In the genomic region with DNA sequence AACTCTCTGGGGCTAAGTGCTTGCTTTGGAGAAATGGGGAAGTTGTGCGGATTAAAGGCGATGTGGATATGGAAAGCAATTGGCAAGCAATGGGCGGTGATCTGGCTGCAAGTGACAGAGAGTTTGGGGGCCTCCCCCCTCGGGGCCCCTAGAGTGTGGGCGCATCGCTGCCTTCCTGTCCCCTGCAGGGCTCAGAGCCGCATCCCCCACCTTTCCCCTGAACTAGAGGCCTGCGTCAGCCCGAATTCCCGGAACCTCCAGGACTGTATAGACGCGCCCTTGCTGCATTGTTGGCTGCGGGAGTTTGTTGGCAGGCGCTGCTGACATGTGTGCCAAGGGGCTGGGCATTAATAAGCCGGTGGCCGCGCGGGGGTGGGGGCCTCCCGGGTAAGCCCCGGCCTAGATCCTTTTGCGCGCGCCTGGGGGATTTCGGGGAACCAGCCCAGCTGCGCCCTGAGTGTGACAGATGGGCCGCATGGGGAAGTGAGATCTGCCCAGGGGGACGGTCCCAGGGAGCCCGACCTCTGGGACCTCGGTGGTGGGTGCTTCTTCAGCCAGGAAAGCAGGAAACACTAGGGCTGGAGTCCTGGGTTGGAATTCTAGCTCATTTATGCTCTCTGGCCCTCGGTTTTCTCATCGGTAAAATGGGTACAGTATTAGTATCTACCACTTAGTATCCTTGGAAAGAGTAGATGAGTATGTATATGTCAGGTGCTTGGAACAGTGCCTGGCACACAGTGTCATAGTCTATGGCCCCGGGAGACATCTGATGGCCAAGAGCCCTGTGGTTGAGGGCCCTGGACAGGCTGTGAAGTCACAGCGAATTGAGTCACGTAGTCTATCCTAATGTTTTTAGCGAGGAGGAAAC, we compare ENCODE assay signal across 8 cellular contexts. TPM values are rescaled to one million over a fixed set of nuclear protein-coding genes. Genes with fewer than 3 reads are reported as not detected.
DNase-seq lines count a peak whose midpoint lies in the region; FAIRE-seq and TF ChIP-seq lines count a peak whose summit lies in the region.

No MANE protein-coding gene starts in this region.

- no peaks in the 10 kb centered on the region for H3K27me3 ChIP-seq in neutrophil
- H3K27me3 ChIP-seq in thyroid gland = no peaks in the 10 kb centered on the region

- TF ChIP-seq POLR2A in thyroid gland (IDR thresholded peaks at IDR 0.05) = no peak

- peaks cover 4% of the 10 kb centered on the region for H3K36me3 Mint-ChIP-seq in activated naive CD4-positive, alpha-beta T cell treated with anti-CD3 and anti-CD28 coated beads for 36 hours (ENCODE audit: low read depth)

- peak overlapping the region; percentile 92 for H3K27ac ChIP-seq in RWPE1
- H3K27ac ChIP-seq in neutrophil = peak overlapping the region; percentile 60
- H3K27ac ChIP-seq in thyroid gland = peak overlapping the region; percentile 64 to 89 (median 76)

- FAIRE-seq in frontal cortex (lab: Jason Lieb, UNC) = no peak

- H3K27me3 Mint-ChIP-seq in activated naive CD4-positive, alpha-beta T cell treated with anti-CD3 and anti-CD28 coated beads for 36 hours (ENCODE audit: low read depth) = no peaks in the 10 kb centered on the region

- TF ChIP-seq CTCF in RWPE1 (conservative IDR thresholded peaks at IDR 0.05; ENCODE audit: low read depth) (no peak), neutrophil (IDR thresholded peaks at IDR 0.05) (no peak), thyroid gland (IDR thresholded peaks at IDR 0.05) (no peak)

- peaks cover 4% of the 10 kb centered on the region for H3K9me3 Mint-ChIP-seq in activated naive CD4-positive, alpha-beta T cell treated with anti-CD3 and anti-CD28 coated beads for 36 hours

- intact Hi-C loops in activated naive CD4-positive, alpha-beta T cell treated with anti-CD3 and anti-CD28 coated beads for 36 hours (cut with micrococcal nuclease) = loop anchor here (1.0 kb wide), 4 partner anchors 12 to 90 kb away; partner anchors contain the start of gene POLR3E
- intact Hi-C loops in thyroid gland (cut with DNase I) = loop anchor here (5.0 kb wide), 1 partner anchor 90 kb away; the partner anchor contains the start of gene POLR3E

- WGBS in thyroid gland, 2 donors = 12 to 32% methylated on average over 10 to 27 of the region's 35 CpGs

- POLR2A ChIA-PET in RWPE1 (lab: Yijun Ruan, JAX; ENCODE audit: low non-redundant PET) = interaction anchor here (0.6 kb wide), 1 partner anchor 30 kb away, joined by 3 read pairs; no protein-coding TSS in a partner anchor

- CTCF ChIA-PET in RWPE1 (lab: Yijun Ruan, JAX) = interaction anchor here (0.5 to 2.3 kb wide), 7 partner anchors 12 to 1101 kb away, joined by 3 to 5 read pairs (median 4); no protein-coding TSS in a partner anchor
- CTCF ChIA-PET in activated naive CD4-positive, alpha-beta T cell treated with anti-CD3 and anti-CD28 coated beads for 36 hours (lab: Charles Lee) = interaction anchor here (0.7 to 4.1 kb wide), 9 partner anchors 10 to 106 kb away, joined by 3 to 27 read pairs (median 6); partner anchors contain the start of gene POLR3E

- H3K4me1 Mint-ChIP-seq in activated naive CD4-positive, alpha-beta T cell treated with anti-CD3 and anti-CD28 coated beads for 36 hours (ENCODE audit: low read depth) = peaks cover 41% of the 10 kb centered on the region

- peak overlapping the region; percentile 94 for H3K4me3 Mint-ChIP-seq in activated naive CD4-positive, alpha-beta T cell treated with anti-CD3 and anti-CD28 coated beads for 36 hours

- H3K9me3 ChIP-seq in neutrophil (no peaks in the 10 kb centered on the region), thyroid gland (no peaks in the 10 kb centered on the region)

- H3K36me3 ChIP-seq in neutrophil (no peaks in the 10 kb centered on the region), thyroid gland (no peaks in the 10 kb centered on the region)

- H3K4me3 ChIP-seq in neutrophil (ENCODE audit: low read depth in 1 of 2, low read length in 1 of 2) (peak overlapping the region; percentile 70 to 81), thyroid gland (replicated peaks in 1 of 3) (peak overlapping the region; percentile 42 to 82 (median 81))

- H3K27ac Mint-ChIP-seq in activated naive CD4-positive, alpha-beta T cell treated with anti-CD3 and anti-CD28 coated beads for 36 hours = peak overlapping the region; percentile 88

- H3K4me1 ChIP-seq in neutrophil (ENCODE audit: control insufficient read depth in 1 of 2, insufficient read depth in 1 of 2, low read depth in 1 of 2, low read length in 1 of 2) (peaks cover 15 to 18% of the 10 kb centered on the region in 2 experiments), thyroid gland (peaks cover 11 to 46% of the 10 kb centered on the region in 2 donors)

- DNase-seq in AG20443 (ENCODE audit: low spot score) (peak; percentile 76), GM19238 (ENCODE audit: insufficient read length, low spot score) (peak; percentile 56), HT-29 (ENCODE audit: low spot score) (peak; percentile 53), RWPE1 (ENCODE audit: low spot score) (peak; percentile 56), frontal cortex (ENCODE audit: low spot score in 2 of 2) (peak; percentile 57 to 75), thyroid gland (peak; percentile 76 to 82)
- peak; percentile 86 for DNase-seq in activated naive CD4-positive, alpha-beta T cell treated with anti-CD3 and anti-CD28 coated beads for 36 hours

RNA-seq across cellular contexts. Expression of gene EEF2K, which starts 1.0 kb away (rescaled TPM):
- total RNA-seq in HT-29 (2014; rRNA removed; shearing (Covaris generic)) = 11.1 and 16.5 TPM in 2 replicates
- total RNA-seq in activated naive CD4-positive, alpha-beta T cell treated with anti-CD3 and anti-CD28 coated beads for 36 hours = 1 to 10 TPM; 9.8 to 10.0 TPM
- total RNA-seq in frontal cortex = 9.8 TPM
- total RNA-seq in thyroid gland = 10 to 100 TPM; 15.6 to 21.3 (median 19.9) TPM

RNA-seq across cellular contexts. Expression of gene SDR42E2, which starts 44.8 kb away (rescaled TPM):
- 0.05 TPM in 1 of 2 replicates, not detected in the other for total RNA-seq in HT-29 (2014; rRNA removed; shearing (Covaris generic))
- total RNA-seq in activated naive CD4-positive, alpha-beta T cell treated with anti-CD3 and anti-CD28 coated beads for 36 hours = under 1 TPM in 1 of 2 experiments, not detected in 1; 0.15 TPM
- not detected for total RNA-seq in frontal cortex
- total RNA-seq in thyroid gland = not detected

Comparison
In these comparisons a context has a peak if more than half of its experiments do, and no peak if none do; other contexts are left out.
1. Peak in every context shown above with its lines: DNase-seq, H3K4me3 ChIP-seq and H3K27ac ChIP-seq.